Comparison of ENCODE assay signal across 20 cellular contexts in genomic region chr14:28571636-28572035, GRCh38.
DNase-seq lines count a peak whose midpoint lies in the region; ATAC-seq and TF ChIP-seq lines count a peak whose summit lies in the region.
"Had no signal": no experiment of that assay in that cellular context is flagged by ENCODE, and none has a peak within 500 bp of the region (broad histone marks: within the 10 kb centered on the region; RNA-seq: fewer than 3 reads in every experiment).

No MANE protein-coding gene starts in this region.

- H3K27ac ChIP-seq in left ventricle myocardium inferior (replicated peaks) (no peak overlapping the region), coronary artery (no peak overlapping the region), body of pancreas (no peak overlapping the region)
- H3K27ac ChIP-seq: HL-60, KMS-11 had no signal

- H3K36me3 ChIP-seq in left ventricle myocardium inferior (no peaks in the 10 kb centered on the region), body of pancreas (replicated peaks in 1 of 2; ENCODE audit: insufficient read depth in 1 of 2, low read depth in 2 of 2) (no peaks in the 10 kb centered on the region)

- WGBS in body of pancreas, 2 donors, result 55 to 61% methylated on average over 2 of the region's 2 CpGs

- H3K27me3 ChIP-seq in left ventricle myocardium inferior (ENCODE audit: low read depth), result no peaks in the 10 kb centered on the region
- H3K27me3 ChIP-seq in body of pancreas, result no peaks in the 10 kb centered on the region

- TF ChIP-seq POLR2A in body of pancreas (IDR thresholded peaks at IDR 0.05), result no peak

- no peak overlapping the region for H3K4me3 ChIP-seq in left ventricle myocardium inferior
- no peak overlapping the region for H3K4me3 ChIP-seq in coronary artery
- no peak overlapping the region for H3K4me3 ChIP-seq in body of pancreas

- DNase-seq in LHCN-M2 (ENCODE audit: low read depth), result peak; percentile 32
- peak; percentile 18 for DNase-seq in amniotic epithelial cell (ENCODE audit: low read depth)
- peak; percentile 1 for DNase-seq in fibroblast of gingiva (ENCODE audit: low read depth)
- DNase-seq in left ventricle myocardium inferior, result no peak
- DNase-seq in coronary artery (ENCODE audit: low spot score), result no peak
- DNase-seq in body of pancreas, result no peak
- DNase-seq in activated naive CD4-positive, alpha-beta T cell treated with Interleukin-2 at 50 U/mL for 16 hours, result no peak
- DNase-seq: CD4-positive, alpha-beta T cell; COR-L47; DMS79; H7; IMR-90; NCI-H1694 treated with DMSO at 0.1 percent for 48 hours; NCI-H2081 treated with DMSO at 0.1 percent for 48 hours; NCI-H2171 treated with DMSO at 0.1 percent for 48 hours; NCI-H524 treated with DMSO at 0.1 percent for 48 hours; SHP77; SW 1271 had no signal

- TF ChIP-seq CTCF in left ventricle myocardium inferior (IDR thresholded peaks at IDR 0.05; ENCODE audit: borderline replicate concordance) (no peak), coronary artery (IDR thresholded peaks at IDR 0.05) (no peak), body of pancreas (IDR thresholded peaks at IDR 0.05) (no peak)

- H3K9me3 ChIP-seq in left ventricle myocardium inferior (replicated peaks) (peaks cover 34% of the 10 kb centered on the region), body of pancreas (no peaks in the 10 kb centered on the region)

- intact Hi-C loops in left ventricle myocardium inferior (cut with micrococcal nuclease) (no loop called here), body of pancreas (cut with DNase I) (no loop called here)

- no peak for ATAC-seq in body of pancreas

- no peaks in the 10 kb centered on the region for H3K4me1 ChIP-seq in left ventricle myocardium inferior
- H3K4me1 ChIP-seq in body of pancreas, result no peaks in the 10 kb centered on the region

Comparison
In these comparisons a context has a peak if more than half of its experiments do, and no peak if none do; other contexts are left out.
1. DNase-seq: peak in LHCN-M2 (single experiment), amniotic epithelial cell (single experiment) and fibroblast of gingiva (single experiment); none in left ventricle myocardium inferior (single experiment), coronary artery (single experiment), body of pancreas (0 of 4) and activated naive CD4-positive, alpha-beta T cell treated with Interleukin-2 at 50 U/mL for 16 hours (single experiment).